In genomic region chr22:23072035-23072910, GRCh38 we compare ENCODE assay signal across 13 cellular contexts. TPM values are rescaled to one million over a fixed set of nuclear protein-coding genes. Genes with fewer than 3 reads are reported as not detected.
DNase-seq lines count a peak whose midpoint lies in the region; ATAC-seq and TF ChIP-seq lines count a peak whose summit lies in the region.
"Had no signal": no experiment of that assay in that cellular context is flagged by ENCODE, and none has a peak within 500 bp of the region (broad histone marks: within the 10 kb centered on the region; RNA-seq: fewer than 3 reads in every experiment).

No MANE protein-coding gene starts in this region.

- no peak for TF ChIP-seq CTCF in brain (conservative IDR thresholded peaks at IDR 0.05)

- H3K4me3 Mint-ChIP-seq in brain, result peak overlapping the region; percentile 91 to 97 (median 94)
- no peak overlapping the region for H3K4me3 Mint-ChIP-seq in natural killer cell treated with Interleukin-12 subunit alpha and Interleukin-12 subunit beta and Interleukin-15 and Interleukin-18, amount 100 ng/mL, for 72 hours

- no peak for ATAC-seq in natural killer cell treated with Interleukin-12 subunit alpha and Interleukin-12 subunit beta and Interleukin-15 and Interleukin-18, amount 100 ng/mL, for 72 hours
- ATAC-seq in GM18517 (IDR thresholded peaks at IDR 0.05; ENCODE audit: unreplicated experiment), result no peak
- no peak for ATAC-seq in stimulated activated naive CD8-positive, alpha-beta T cell treated with anti-CD3 and anti-CD28 coated beads, Interleukin-15, Interleukin-2, amounts not matched to agents 100 U/mL and 50 U/mL, for 24 hours

- DNase-seq in AG08395 (ENCODE audit: low spot score), result peak; percentile 35
- DNase-seq in G401 (ENCODE audit: low spot score), result peak; percentile 36
- DNase-seq in natural killer cell treated with Interleukin-12 subunit alpha and Interleukin-12 subunit beta and Interleukin-15 and Interleukin-18, amount 100 ng/mL, for 72 hours (ENCODE audit: low spot score), result peak; percentile 35
- DNase-seq in activated naive CD4-positive, alpha-beta T cell treated with anti-CD3 and anti-CD28 coated beads, Interleukin-2, amount 50 U/mL, for 16 hours, result no peak
- no peak for DNase-seq in stimulated activated naive CD8-positive, alpha-beta T cell treated with anti-CD3 and anti-CD28 coated beads, Interleukin-15, Interleukin-2, amounts not matched to agents 100 U/mL and 50 U/mL, for 24 hours
- no peak for DNase-seq in H4 (ENCODE audit: low spot score)
- DNase-seq: activated CD4-positive, CD25-positive, alpha-beta regulatory T cell; cortex of kidney; foreskin melanocyte; MV-4-11; SJCRH30 had no signal

- peaks cover 4% of the 10 kb centered on the region for H3K27me3 Mint-ChIP-seq in brain
- peaks cover 0 to 9% of the 10 kb centered on the region in 2 donors for H3K27me3 Mint-ChIP-seq in natural killer cell treated with Interleukin-12 subunit alpha and Interleukin-12 subunit beta and Interleukin-15 and Interleukin-18, amount 100 ng/mL, for 72 hours

- H3K36me3 Mint-ChIP-seq in brain, result peaks cover 31% of the 10 kb centered on the region
- no peaks in the 10 kb centered on the region for H3K36me3 Mint-ChIP-seq in natural killer cell treated with Interleukin-12 subunit alpha and Interleukin-12 subunit beta and Interleukin-15 and Interleukin-18, amount 100 ng/mL, for 72 hours

- H3K9me3 Mint-ChIP-seq in brain, result peaks cover 0 to 3% (median 0%) of the 10 kb centered on the region in 5 experiments
- no peaks in the 10 kb centered on the region for H3K9me3 Mint-ChIP-seq in natural killer cell treated with Interleukin-12 subunit alpha and Interleukin-12 subunit beta and Interleukin-15 and Interleukin-18, amount 100 ng/mL, for 72 hours

- H3K4me1 Mint-ChIP-seq in brain, result peaks cover 49% of the 10 kb centered on the region
- peaks cover 5 to 22% of the 10 kb centered on the region in 2 donors for H3K4me1 Mint-ChIP-seq in natural killer cell treated with Interleukin-12 subunit alpha and Interleukin-12 subunit beta and Interleukin-15 and Interleukin-18, amount 100 ng/mL, for 72 hours (ENCODE audit: low read depth in 2 of 2)

- in situ Hi-C loops in G401 (cut with HindIII; ENCODE audit: low sequenced_read_pairs), result no loop called here

- H3K27ac Mint-ChIP-seq in brain, result peak overlapping the region in 4 of 5 experiments; percentile 93 to 98 (median 97)
- H3K27ac Mint-ChIP-seq in natural killer cell treated with Interleukin-12 subunit alpha and Interleukin-12 subunit beta and Interleukin-15 and Interleukin-18, amount 100 ng/mL, for 72 hours, result no peak overlapping the region

RNA-seq across cellular contexts. Expression of gene GNAZ, which starts 2.0 kb away (rescaled TPM):
- total RNA-seq in G401 (2014; rRNA removed; shearing (Covaris generic)), result 13.0 and 17.2 TPM in 2 replicates
- 48.7 TPM for polyA plus RNA-seq in brain (ENCODE audit: insufficient read depth, low read depth, low replicate concordance)
- total RNA-seq in natural killer cell treated with Interleukin-12 subunit alpha and Interleukin-12 subunit beta and Interleukin-15 and Interleukin-18, amount 100 ng/mL, for 72 hours, result 1 to 10 TPM in 1 of 2 donors, under 1 TPM in 1; 0.98 to 2.6 TPM
- total RNA-seq in H4 (2014; rRNA removed; shearing (Covaris generic)), result 2.3 and 3.4 TPM in 2 replicates

Comparison
In these comparisons a context has a peak if more than half of its experiments do, and no peak if none do; other contexts are left out.
1. DNase-seq: peak in AG08395 (single experiment), G401 (single experiment) and natural killer cell treated with Interleukin-12 subunit alpha and Interleukin-12 subunit beta and Interleukin-15 and Interleukin-18, amount 100 ng/mL, for 72 hours (single experiment); none in activated naive CD4-positive, alpha-beta T cell treated with anti-CD3 and anti-CD28 coated beads, Interleukin-2, amount 50 U/mL, for 16 hours (single experiment), stimulated activated naive CD8-positive, alpha-beta T cell treated with anti-CD3 and anti-CD28 coated beads, Interleukin-15, Interleukin-2, amounts not matched to agents 100 U/mL and 50 U/mL, for 24 hours (single experiment) and H4 (single experiment).
2. H3K27ac Mint-ChIP-seq: peak in brain (4 of 5); none in natural killer cell treated with Interleukin-12 subunit alpha and Interleukin-12 subunit beta and Interleukin-15 and Interleukin-18, amount 100 ng/mL, for 72 hours (0 of 2).